In the genomic region with DNA sequence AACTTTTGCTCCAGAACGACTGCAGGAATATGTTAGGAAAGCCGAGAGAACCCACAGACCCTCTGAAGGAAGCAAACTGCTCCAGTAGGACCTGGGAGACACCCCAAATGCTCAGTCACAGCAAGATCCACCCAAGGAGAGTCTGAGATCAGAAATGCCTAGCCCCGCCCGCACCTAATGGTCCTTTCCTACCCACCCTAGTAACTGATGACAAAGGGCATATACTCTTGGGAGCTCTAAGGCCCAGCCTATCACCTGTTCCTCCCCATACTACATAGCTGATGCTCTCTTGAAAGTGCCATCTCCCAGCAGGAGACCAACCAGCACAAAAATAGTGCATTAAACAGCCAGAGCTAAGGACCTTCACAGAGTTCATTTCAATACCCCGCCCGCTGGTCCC, we compare ENCODE assay signal across 1 cellular context.
TF ChIP-seq lines count a peak whose summit lies in the region.

No MANE protein-coding gene starts in this region.

TF ChIP-seq in GM12878, 131 proteins besides CTCF, POLR2A, EP300 and RAD21 (continued from another document):
- TF ChIP-seq, protein P1, sequence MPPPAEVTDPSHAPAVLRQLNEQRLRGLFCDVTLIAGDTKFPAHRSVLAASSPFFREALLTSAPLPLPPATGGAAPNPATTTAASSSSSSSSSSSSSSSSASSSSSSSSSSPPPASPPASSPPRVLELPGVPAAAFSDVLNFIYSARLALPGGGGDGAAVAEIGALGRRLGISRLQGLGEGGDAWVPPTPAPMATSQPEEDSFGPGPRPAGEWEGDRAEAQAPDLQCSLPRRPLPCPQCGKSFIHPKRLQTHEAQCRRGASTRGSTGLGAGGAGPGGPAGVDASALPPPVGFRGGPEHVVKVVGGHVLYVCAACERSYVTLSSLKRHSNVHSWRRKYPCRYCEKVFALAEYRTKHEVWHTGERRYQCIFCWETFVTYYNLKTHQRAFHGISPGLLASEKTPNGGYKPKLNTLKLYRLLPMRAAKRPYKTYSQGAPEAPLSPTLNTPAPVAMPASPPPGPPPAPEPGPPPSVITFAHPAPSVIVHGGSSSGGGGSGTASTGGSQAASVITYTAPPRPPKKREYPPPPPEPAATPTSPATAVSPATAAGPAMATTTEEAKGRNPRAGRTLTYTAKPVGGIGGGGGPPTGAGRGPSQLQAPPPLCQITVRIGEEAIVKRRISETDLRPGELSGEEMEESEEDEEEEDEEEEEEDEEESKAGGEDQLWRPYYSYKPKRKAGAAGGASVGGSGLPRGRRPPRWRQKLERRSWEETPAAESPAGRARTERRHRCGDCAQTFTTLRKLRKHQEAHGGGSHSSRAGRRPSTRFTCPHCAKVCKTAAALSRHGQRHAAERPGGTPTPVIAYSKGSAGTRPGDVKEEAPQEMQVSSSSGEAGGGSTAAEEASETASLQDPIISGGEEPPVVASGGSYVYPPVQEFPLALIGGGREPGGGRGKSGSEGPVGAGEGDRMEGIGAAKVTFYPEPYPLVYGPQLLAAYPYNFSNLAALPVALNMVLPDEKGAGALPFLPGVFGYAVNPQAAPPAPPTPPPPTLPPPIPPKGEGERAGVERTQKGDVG (CRISPR knock-in tag; IDR thresholded peaks at IDR 0.05), result no peak
- TF ChIP-seq ESRRA (IDR thresholded peaks at IDR 0.05; ENCODE audit: low read length) (no peak), HDGF (IDR thresholded peaks at IDR 0.05) (no peak), RUNX3 (IDR thresholded peaks at IDR 0.05; ENCODE audit: low read length) (no peak)
TF ChIP-seq in GM12878: peak in this region for 0.
